19 cellular contexts compared by ENCODE assay signal in genomic region chr13:110428281-110428680, GRCh38.
"Had no signal": no experiment of that assay in that cellular context is flagged by ENCODE, and none has a peak within 500 bp of the region (broad histone marks: within the 10 kb centered on the region; RNA-seq: fewer than 3 reads in every experiment).

No MANE protein-coding gene starts in this region.

- H3K4me3 Mint-ChIP-seq: naive thymus-derived CD4-positive, alpha-beta T cell; nephron progenitor cell; stimulated activated naive B cell treated with anti-CD40 and anti-IgM and Interleukin-4, amounts not matched to agents 10 μg/mL and 1 μg/mL and 100 μg/mL, for 72 hours; stimulated activated naive CD8-positive, alpha-beta T cell treated with anti-CD3 and anti-CD28 coated beads, Interleukin-15, amount 100 ng/mL, for 72 hours had no signal

- H3K27ac Mint-ChIP-seq: naive thymus-derived CD4-positive, alpha-beta T cell; stimulated activated naive B cell treated with anti-CD40 and anti-IgM and Interleukin-4, amounts not matched to agents 10 μg/mL and 1 μg/mL and 100 μg/mL, for 72 hours; stimulated activated naive CD8-positive, alpha-beta T cell treated with anti-CD3 and anti-CD28 coated beads, Interleukin-15, amount 100 ng/mL, for 72 hours had no signal

- ATAC-seq: heart left ventricle; naive thymus-derived CD4-positive, alpha-beta T cell; right cardiac atrium; stimulated activated naive B cell treated with anti-CD40 and anti-IgM and Interleukin-4, amounts not matched to agents 10 μg/mL and 1 μg/mL and 100 μg/mL, for 72 hours; stimulated activated naive CD8-positive, alpha-beta T cell treated with anti-CD3 and anti-CD28 coated beads, Interleukin-15, amount 100 ng/mL, for 72 hours had no signal

- DNase-seq: colonic mucosa; effector CD8-positive, alpha-beta T cell; heart left ventricle; hippocampal formation; mesendoderm; naive thymus-derived CD4-positive, alpha-beta T cell; nephron progenitor cell; ovary; right cardiac atrium; spleen; stimulated activated CD4-positive, alpha-beta T cell treated with anti-CD3 and anti-CD28 coated beads, Interleukin-15, amount 100 ng/mL, for 24 hours; stimulated activated CD4-positive, alpha-beta T cell treated with anti-CD3 and anti-CD28 coated beads, Interleukin-1b, Interleukin-23, amount 100 ng/mL, for 48 hours; stimulated activated CD4-positive, alpha-beta T cell treated with anti-CD3 and anti-CD28 coated beads, Interleukin-4, amount 100 ng/mL, for 4 hours; stimulated activated naive B cell treated with anti-CD40 and anti-IgM and Interleukin-4, amounts not matched to agents 10 μg/mL and 1 μg/mL and 100 μg/mL, for 72 hours; stimulated activated naive CD8-positive, alpha-beta T cell treated with anti-CD3 and anti-CD28 coated beads, Interleukin-15, amount 100 ng/mL, for 72 hours; substantia nigra; thyroid gland; uterus had no signal

- H3K4me1 Mint-ChIP-seq: naive thymus-derived CD4-positive, alpha-beta T cell; stimulated activated naive CD8-positive, alpha-beta T cell treated with anti-CD3 and anti-CD28 coated beads, Interleukin-15, amount 100 ng/mL, for 72 hours had no signal

- H3K4me3 ChIP-seq: colonic mucosa, heart left ventricle, ovary, spleen, thyroid gland, upper lobe of left lung, uterus had no signal

- H3K9me3 ChIP-seq: colonic mucosa, heart left ventricle, ovary, spleen, thyroid gland, upper lobe of left lung, uterus had no signal

- H3K4me1 ChIP-seq: colonic mucosa, uterus had no signal

- H3K27ac ChIP-seq: colonic mucosa, ovary, thyroid gland, upper lobe of left lung had no signal

- H3K36me3 ChIP-seq: colonic mucosa, ovary, uterus had no signal

- H3K36me3 Mint-ChIP-seq: naive thymus-derived CD4-positive, alpha-beta T cell; stimulated activated naive B cell treated with anti-CD40 and anti-IgM and Interleukin-4, amounts not matched to agents 10 μg/mL and 1 μg/mL and 100 μg/mL, for 72 hours had no signal

- H3K27me3 ChIP-seq: colonic mucosa, ovary, thyroid gland, upper lobe of left lung, uterus had no signal
